ENCODE assay signal across 8 cellular contexts in genomic region chr19:46603752-46604241, GRCh38. TPM values are rescaled to one million over a fixed set of nuclear protein-coding genes. Genes with fewer than 3 reads are reported as not detected.
A peak's percentile ranks its signal among the peaks of the same experiment; 100 is the strongest.
DNase-seq lines count a peak whose midpoint lies in the region; ATAC-seq and TF ChIP-seq lines count a peak whose summit lies in the region.

No MANE protein-coding gene starts in this region.

- TF ChIP-seq POLR2A in gastrocnemius medialis (IDR thresholded peaks at IDR 0.05): no peak

- H3K36me3 ChIP-seq in Caco-2 (ENCODE audit: control insufficient read depth, insufficient read depth, low read length) (peaks cover 14% of the 10 kb centered on the region), gastrocnemius medialis (peaks cover 0 to 34% of the 10 kb centered on the region in 2 donors)

- H3K36me3 Mint-ChIP-seq in Caco-2 (ENCODE audit: insufficient read depth, unreplicated experiment): peaks cover 60% of the 10 kb centered on the region
- H3K36me3 Mint-ChIP-seq in T-cell: peaks cover 25% of the 10 kb centered on the region

- H3K4me3 Mint-ChIP-seq in Caco-2 (ENCODE audit: unreplicated experiment) (peak overlapping the region; percentile 94), T-cell (peak overlapping the region; percentile 90 to 99 (median 97))

- in situ Hi-C loops in gastrocnemius medialis (cut with MboI; ENCODE audit: low sequenced_read_pairs in 4 of 4): no loop called here

- intact Hi-C loops in Caco-2 (cut with micrococcal nuclease; ENCODE audit: unreplicated experiment): loop anchor here (1.0 kb wide), 2 partner anchors 11 to 31 kb away; no protein-coding TSS in a partner anchor
- intact Hi-C loops in gastrocnemius medialis (cut with DNase I; ENCODE audit: low total_unique reads): loop anchor here (5.0 kb wide), 1 partner anchor 914 kb away; the partner anchor contains the start of gene NAPA

- ATAC-seq in T-cell (replicated peaks in 1 of 4): no peak
- no peak for ATAC-seq in gastrocnemius medialis
- ATAC-seq in HG02571 (IDR thresholded peaks at IDR 0.05; ENCODE audit: unreplicated experiment): no peak

- no peak for TF ChIP-seq CTCF in Caco-2 (IDR thresholded peaks at IDR 0.05; ENCODE audit: insufficient read depth in 1 of 2, low read depth in 1 of 2, low read length in 1 of 2, severe bottlenecking in 1 of 2, unreplicated experiment in 1 of 2)
- no peak for TF ChIP-seq CTCF in fibroblast of mammary gland (conservative IDR thresholded peaks at IDR 0.05; ENCODE audit: control insufficient read depth, insufficient read depth, low read depth, low read length)
- TF ChIP-seq CTCF in gastrocnemius medialis (IDR thresholded peaks at IDR 0.05 in 4 of 5, conservative IDR thresholded peaks at IDR 0.05 in 1 of 5): no peak

- DNase-seq in Caco-2 (peak in 1 of 2 experiments; percentile 36), T-cell (no peak), fibroblast of mammary gland (ENCODE audit: low read depth) (no peak), gastrocnemius medialis (no peak), NCI-H128 (lab: John Stamatoyannopoulos, UW; ENCODE audit: unreplicated experiment) (no peak), middle frontal gyrus (ENCODE audit: extremely low spot score, low spot score) (no peak), ecto neural progenitor cell (ENCODE audit: low spot score) (no peak)

- BruUV-seq in Caco-2 (replicated peaks; lab: Mats Ljungman, UMichigan): TSS peak; percentile 11

- H3K4me1 Mint-ChIP-seq in Caco-2 (ENCODE audit: low read depth, unreplicated experiment) (no peaks in the 10 kb centered on the region), T-cell (peaks cover 49 to 64% (median 50%) of the 10 kb centered on the region in 3 donors)

- no peaks in the 10 kb centered on the region for H3K9me3 ChIP-seq in Caco-2
- no peaks in the 10 kb centered on the region for H3K9me3 ChIP-seq in gastrocnemius medialis

- H3K27me3 ChIP-seq in Caco-2 (replicated peaks; ENCODE audit: control insufficient read depth, insufficient read depth, low read length): no peaks in the 10 kb centered on the region; the same call in 1 of the 2 replicates
- no peaks in the 10 kb centered on the region for H3K27me3 ChIP-seq in gastrocnemius medialis

- H3K9me3 Mint-ChIP-seq in Caco-2 (ENCODE audit: unreplicated experiment): no peaks in the 10 kb centered on the region
- peaks cover under 1 to 3% (median 2%) of the 10 kb centered on the region in 3 donors for H3K9me3 Mint-ChIP-seq in T-cell

- POLR2A ChIA-PET in Caco-2 (lab: Charles Lee) (interaction anchor here (0.5 to 1.3 kb wide), 4 partner anchors 10 to 873 kb away, joined by 3 to 9 read pairs (median 4); partner anchors contain the start of gene FBXO46), T-cell (lab: Charles Lee) (no interaction called here)

- H3K4me3 ChIP-seq in Caco-2 (ENCODE audit: low read depth, low read length) (peak overlapping the region; percentile 98), fibroblast of mammary gland (ENCODE audit: control insufficient read depth, low read depth, low read length) (peak overlapping the region; percentile 2), gastrocnemius medialis (no peak overlapping the region)

- no peaks in the 10 kb centered on the region for H3K27me3 Mint-ChIP-seq in Caco-2 (ENCODE audit: insufficient read depth, unreplicated experiment)
- peaks cover 0 to 2% of the 10 kb centered on the region in 2 donors for H3K27me3 Mint-ChIP-seq in T-cell

- H3K27ac ChIP-seq in gastrocnemius medialis: peak overlapping the region; percentile 86 to 98 (median 96)

- CTCF ChIA-PET in Caco-2 (lab: Charles Lee): interaction anchor here (0.9 to 6.2 kb wide), 8 partner anchors 8 to 68 kb away, joined by 3 to 42 read pairs (median 8); partner anchors contain the start of gene DACT3
- CTCF ChIA-PET in T-cell (lab: Charles Lee): interaction anchor here in 1 of 2 donors (0.6 to 3.6 kb wide), 2 partner anchors 8 to 106 kb away, joined by 3 to 27 read pairs; no protein-coding TSS in a partner anchor

- H3K27ac Mint-ChIP-seq in Caco-2 (ENCODE audit: unreplicated experiment) (peak overlapping the region; percentile 100), T-cell (peak overlapping the region; percentile 91 to 95)

- H3K4me1 ChIP-seq in Caco-2 (peaks cover 14% of the 10 kb centered on the region), gastrocnemius medialis (peaks cover 35 to 42% of the 10 kb centered on the region in 2 donors)

RNA-seq across cellular contexts. Expression of gene CALM3, which starts 2.7 kb away (rescaled TPM):
- 465 and 484 TPM in 2 replicates for total RNA-seq in Caco-2 (2022)
- 100 to 1,000 TPM; 183 to 256 (median 208) TPM for total RNA-seq in T-cell
- 100 to 1,000 TPM; 109 to 170 (median 142) TPM for total RNA-seq in gastrocnemius medialis

RNA-seq across cellular contexts. Expression of gene PTGIR, which starts 21.1 kb away (rescaled TPM):
- total RNA-seq in Caco-2 (2022) (not detected in 2 replicates), T-cell (1 to 10 TPM; 1.2 to 5.4 (median 3.5) TPM), gastrocnemius medialis (1 to 10 TPM in 3 of 4 donors, under 1 TPM in 1; 0.87 to 1.7 (median 1.3) TPM)

RNA-seq across cellular contexts. Expression of gene GNG8, which starts 32.2 kb away (rescaled TPM):
- total RNA-seq in Caco-2 (2022): not detected in 2 replicates
- total RNA-seq in T-cell: 1 to 10 TPM in 3 of 5 donors, not detected in 2; 3.3 to 7.9 (median 3.6) TPM
- total RNA-seq in gastrocnemius medialis: not detected

RNA-seq across cellular contexts. Expression of gene DACT3, which starts 57.2 kb away (rescaled TPM):
- 0.39 and 0.75 TPM in 2 replicates for total RNA-seq in Caco-2 (2022)
- under 1 TPM; 0.15 to 0.56 (median 0.37) TPM for total RNA-seq in T-cell
- total RNA-seq in gastrocnemius medialis: 1 to 10 TPM in 1 of 4 donors, under 1 TPM in 3; 0.26 to 1.0 (median 0.39) TPM

Comparison
In these comparisons a context has a peak if more than half of its experiments do, and no peak if none do; other contexts are left out.
1. H3K4me3 ChIP-seq: peak in Caco-2 (single experiment) and fibroblast of mammary gland (single experiment); none in gastrocnemius medialis (0 of 4).